Comparison of ENCODE assay signal across 9 cellular contexts in the genomic region with DNA sequence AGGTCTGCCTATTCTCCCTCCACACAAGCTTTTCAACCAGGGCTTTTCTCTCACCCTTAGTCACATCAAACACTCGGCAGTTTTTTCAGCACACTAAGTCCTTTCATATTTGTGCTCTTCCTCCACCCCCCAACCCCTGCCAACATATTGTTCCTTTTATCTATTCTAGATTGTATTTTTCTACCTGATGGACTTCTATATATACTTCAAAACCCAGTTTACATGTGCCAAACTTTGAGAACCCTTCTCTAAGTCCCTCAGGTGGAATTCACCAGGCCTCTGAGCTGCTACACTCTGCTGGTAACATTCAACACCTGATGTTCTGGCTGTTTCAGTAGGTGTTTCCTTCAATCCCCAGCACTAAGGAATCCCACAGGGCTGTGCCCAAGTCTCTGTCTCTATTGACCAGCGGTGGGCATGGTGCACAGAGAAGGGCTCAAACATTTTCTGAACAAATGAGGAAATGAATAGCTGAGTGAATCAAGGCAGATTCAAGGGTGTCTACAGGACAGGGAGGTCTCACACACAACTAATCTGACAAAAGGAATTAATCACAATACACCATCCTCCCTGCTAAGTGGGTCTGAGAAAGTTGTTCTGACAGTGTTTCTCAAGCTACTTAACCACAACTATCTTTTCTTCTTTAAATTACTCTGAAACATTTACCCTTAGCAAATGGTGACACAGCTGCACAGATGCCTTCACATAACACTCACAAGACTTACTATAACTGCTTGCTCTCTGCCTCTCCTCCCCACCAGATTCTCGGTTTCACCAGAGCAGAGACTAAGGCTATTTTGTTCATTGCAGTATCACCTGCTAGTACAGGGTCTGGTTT.
DNase-seq lines count a peak whose midpoint lies in the region; ATAC-seq, FAIRE-seq and TF ChIP-seq lines count a peak whose summit lies in the region.
"Had no signal": no experiment of that assay in that cellular context is flagged by ENCODE, and none has a peak within 500 bp of the region (broad histone marks: within the 10 kb centered on the region; RNA-seq: fewer than 3 reads in every experiment).

No MANE protein-coding gene starts in this region.

- no peak for TF ChIP-seq POLR2A in H54 (IDR thresholded peaks at IDR 0.05; ENCODE audit: low read depth, low read length)

- ATAC-seq in GM18502 (IDR thresholded peaks at IDR 0.05; ENCODE audit: poor library complexity, unreplicated experiment) (peak; percentile 96), GM19043 (IDR thresholded peaks at IDR 0.05; ENCODE audit: low read depth, unreplicated experiment) (peak; percentile 77), HG02642 (IDR thresholded peaks at IDR 0.05; ENCODE audit: poor library complexity, unreplicated experiment) (peak; percentile 93), HG03520 (IDR thresholded peaks at IDR 0.05; ENCODE audit: unreplicated experiment) (peak; percentile 97)

- no peak for FAIRE-seq in H54 (lab: Jason Lieb, UNC)

- DNase-seq in hypothalamus (lab: John Stamatoyannopoulos, UW) (no peak), activated gamma-delta T cell treated with Interleukin-2 at 50 U/mL for 16 hours (no peak), H54 (ENCODE audit: insufficient read length, low spot score) (no peak), CD1c-positive myeloid dendritic cell (ENCODE audit: extremely low spot score) (no peak)
- DNase-seq: NCI-H1092 had no signal
